In genomic region chr1:100362821-100363466, GRCh38 we compare ENCODE assay signal across 20 cellular contexts.
DNase-seq lines count a peak whose midpoint lies in the region; ATAC-seq, FAIRE-seq and TF ChIP-seq lines count a peak whose summit lies in the region.
"Had no signal": no experiment of that assay in that cellular context is flagged by ENCODE, and none has a peak within 500 bp of the region (broad histone marks: within the 10 kb centered on the region; RNA-seq: fewer than 3 reads in every experiment).

No MANE protein-coding gene starts in this region.

- ATAC-seq in GM21381 (IDR thresholded peaks at IDR 0.05; ENCODE audit: unreplicated experiment) = no peak
- no peak for ATAC-seq in HG02678 (IDR thresholded peaks at IDR 0.05; ENCODE audit: unreplicated experiment)
- ATAC-seq: activated naive CD4-positive, alpha-beta T cell treated with anti-CD3 and anti-CD28 coated beads, Interleukin-2, amount 50 U/mL, for 72 hours; HepG2; left lung; stimulated activated naive B cell treated with anti-CD40 and anti-IgM and Interleukin-4, amounts not matched to agents 10 μg/mL and 1 μg/mL and 100 μg/mL, for 72 hours had no signal

- TF ChIP-seq CTCF in AG09309 (IDR thresholded peaks at IDR 0.05; ENCODE audit: control insufficient read depth, insufficient read depth, low read depth, low read length, missing control alignments) = no peak

- H3K4me3 ChIP-seq in AG09309 (ENCODE audit: control insufficient read depth, low read depth, low read length) = 0 out of 2 replicates have a peak overlapping the region, but pooled peaks have one; percentile 3
- H3K4me3 ChIP-seq in iPS-18c (ENCODE audit: insufficient read depth, low read depth, low read length) = 0 out of 2 replicates have a peak overlapping the region, but pooled peaks have one; percentile 32
- H3K4me3 ChIP-seq: left lung, right atrium auricular region had no signal

- no peaks in the 10 kb centered on the region for H3K9me3 ChIP-seq in iPS-18c (ENCODE audit: control insufficient read depth, insufficient read depth, low read length)
- H3K9me3 ChIP-seq: left lung, right atrium auricular region had no signal

- FAIRE-seq in G401.6 (lab: Jason Lieb, UNC) (peak; percentile 98), RCC 7860 (lab: Jason Lieb, UNC) (no peak)
- FAIRE-seq: HepG2, urothelium cell line had no signal

- DNase-seq in AG09309 (ENCODE audit: low read depth) (peak; percentile 73), RCC 7860 (ENCODE audit: low spot score) (peak; percentile 31), HuH-7 (ENCODE audit: low spot score) (no peak), NCI-H2171 (lab: John Stamatoyannopoulos, UW) (no peak)
- DNase-seq: activated CD4-positive, alpha-beta memory T cell treated with anti-CD3 and anti-CD28 coated beads, Interleukin-2, amount 10 ng/mL, durations not matched to agents 7 days and 5 days; C1 segment of cervical spinal cord; cerebellar nuclear complex; left lung; NCI-H1417; NCI-H510A treated with DMSO at 0.1 percent for 48 hours; stimulated activated CD4-positive, alpha-beta T cell treated with anti-CD3 and anti-CD28 coated beads, Interleukin-2, amount 100 ng/mL, for 48 hours; stimulated activated naive B cell treated with anti-CD40 and anti-IgM and Interleukin-4, amounts not matched to agents 10 μg/mL and 1 μg/mL and 100 μg/mL, for 72 hours had no signal

Comparison
In these comparisons a context has a peak if more than half of its experiments do, and no peak if none do; other contexts are left out.
1. DNase-seq: peak in AG09309 (single experiment) and RCC 7860 (single experiment); none in HuH-7 (single experiment) and NCI-H2171 (single experiment).